In the genomic region with DNA sequence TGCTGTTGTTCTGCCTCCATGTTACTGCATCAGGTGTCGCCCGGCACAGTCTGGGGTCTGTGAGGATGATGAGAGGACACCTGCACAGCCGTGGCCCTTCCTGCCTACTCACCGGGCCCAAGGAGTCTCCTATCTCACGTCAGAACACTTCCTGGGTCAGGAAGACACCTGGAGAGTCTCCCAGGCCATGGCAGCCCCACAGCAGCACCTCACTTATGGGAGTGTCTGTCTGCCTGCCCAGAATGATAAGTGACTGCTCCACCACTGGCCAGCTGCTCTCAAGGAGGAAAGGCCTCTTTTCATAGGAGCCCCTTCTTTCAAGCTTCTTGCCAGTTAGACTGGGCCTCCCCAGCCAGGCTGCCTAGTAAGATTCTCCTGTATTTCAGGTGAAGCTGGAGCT, we compare ENCODE assay signal across 26 cellular contexts. TPM values are rescaled to one million over a fixed set of nuclear protein-coding genes. Genes with fewer than 3 reads are reported as not detected.
A peak's percentile ranks its signal among the peaks of the same experiment; 100 is the strongest.
DNase-seq lines count a peak whose midpoint lies in the region; ATAC-seq, FAIRE-seq and TF ChIP-seq lines count a peak whose summit lies in the region.
"Had no signal": no experiment of that assay in that cellular context is flagged by ENCODE, and none has a peak within 500 bp of the region (broad histone marks: within the 10 kb centered on the region; RNA-seq: fewer than 3 reads in every experiment).

No MANE protein-coding gene starts in this region.

- H3K27me3 ChIP-seq in GM12878 (replicated peaks in 1 of 2; ENCODE audit: control insufficient read depth in 2 of 2, insufficient read depth in 2 of 2, low read length in 1 of 2): no peaks in the 10 kb centered on the region
- no peaks in the 10 kb centered on the region for H3K27me3 ChIP-seq in MM.1S (replicated peaks; ENCODE audit: insufficient read depth, low read length)
- H3K27me3 ChIP-seq: BLaER1 treated with 17β-estradiol and CSF1 and Interleukin-3, amounts not matched to agents 10 nM and 100 nM had no signal

- H3K4me1 Mint-ChIP-seq in stimulated activated naive CD8-positive, alpha-beta T cell treated with anti-CD3 and anti-CD28 coated beads, Interleukin-15, amount 100 ng/mL, for 72 hours: no peaks in the 10 kb centered on the region

- intact Hi-C loops in GM12878 (cut with micrococcal nuclease; ENCODE audit: unreplicated experiment): no loop called here
- intact Hi-C loops in mucosa of descending colon (cut with DNase I, micrococcal nuclease): no loop called here

- peak overlapping the region; percentile 59 to 69 for H3K27ac Mint-ChIP-seq in stimulated activated naive CD8-positive, alpha-beta T cell treated with anti-CD3 and anti-CD28 coated beads, Interleukin-15, amount 100 ng/mL, for 72 hours
- H3K27ac Mint-ChIP-seq: CD4-positive, alpha-beta T cell had no signal

- H3K36me3 ChIP-seq in GM12878 (ENCODE audit: control insufficient read depth in 2 of 2, insufficient read depth in 2 of 2, low read length in 1 of 2) (peaks cover 21 to 29% of the 10 kb centered on the region in 2 experiments), mucosa of descending colon (ENCODE audit: low read depth) (no peaks in the 10 kb centered on the region), MM.1S (replicated peaks; ENCODE audit: insufficient read depth, low read length) (peaks cover 11% of the 10 kb centered on the region; the same call in 1 of the 2 replicates)

- no peaks in the 10 kb centered on the region for H3K4me1 ChIP-seq in GM12878 (ENCODE audit: control insufficient read depth, insufficient read depth, low read length)
- no peaks in the 10 kb centered on the region for H3K4me1 ChIP-seq in mucosa of descending colon (ENCODE audit: low read depth)
- H3K4me1 ChIP-seq in MM.1S (ENCODE audit: low read length): no peaks in the 10 kb centered on the region
- H3K4me1 ChIP-seq: A549; BLaER1 treated with 17β-estradiol and CSF1 and Interleukin-3, amounts not matched to agents 10 nM and 100 nM had no signal

- H3K79me2 ChIP-seq in GM12878 (ENCODE audit: control insufficient read depth, insufficient read depth, low read length) (no peaks in the 10 kb centered on the region), MM.1S (ENCODE audit: low read length) (peaks cover 7% of the 10 kb centered on the region)

- CTCF ChIA-PET in GM12878 (lab: Yijun Ruan, JAX): no interaction called here

- POLR2A ChIA-PET in GM12878 (lab: Charles Lee): no interaction called here

- RAD21 ChIA-PET in GM12878 (lab: Charles Lee; ENCODE audit: unreplicated experiment): no interaction called here

- H3K27me3 Mint-ChIP-seq in stimulated activated naive CD8-positive, alpha-beta T cell treated with anti-CD3 and anti-CD28 coated beads, Interleukin-15, amount 100 ng/mL, for 72 hours: no peaks in the 10 kb centered on the region
- H3K27me3 Mint-ChIP-seq: CD4-positive, alpha-beta T cell had no signal

- no peak overlapping the region for H3K4me2 ChIP-seq in GM12878 (ENCODE audit: control insufficient read depth, insufficient read depth)
- no peak overlapping the region for H3K4me2 ChIP-seq in MM.1S (ENCODE audit: low read depth, low read length)
- H3K4me2 ChIP-seq: A549; BLaER1 treated with 17β-estradiol and CSF1 and Interleukin-3, amounts not matched to agents 10 nM and 100 nM had no signal

- no peaks in the 10 kb centered on the region for H3F3A ChIP-seq in MM.1S (ENCODE audit: insufficient read depth, low read length)

- DNase-seq in stimulated activated naive CD8-positive, alpha-beta T cell treated with anti-CD3 and anti-CD28 coated beads, Interleukin-15, amount 100 ng/mL, for 72 hours: no peak
- no peak for DNase-seq in stimulated activated naive CD8-positive, alpha-beta T cell treated with anti-CD3 and anti-CD28 coated beads, Interleukin-15, Interleukin-2, amounts not matched to agents 100 U/mL and 50 U/mL, for 24 hours
- DNase-seq in GM12878 (ENCODE audit: low read depth, low spot score) (no peak), mucosa of descending colon (no peak), MM.1S (no peak)
- DNase-seq: AML-193; CD4-positive, alpha-beta T cell; GM23248; H7; IMR-90; KG1; NCI-H1092; NCI-H1417 treated with DMSO at 0.1 percent for 48 hours; NCI-H1694 treated with DMSO at 0.1 percent for 48 hours; NCI-H2081; NCI-H2171; NCI-H345; NCI-H510A treated with DMSO at 0.1 percent for 48 hours; NCI-H748 treated with DMSO at 0.1 percent for 48 hours had no signal

- H4K20me1 ChIP-seq in GM12878 (ENCODE audit: control insufficient read depth, insufficient read depth) (no peaks in the 10 kb centered on the region), MM.1S (ENCODE audit: insufficient read depth, low read length) (no peaks in the 10 kb centered on the region)

- H3K9me3 Mint-ChIP-seq in stimulated activated naive CD8-positive, alpha-beta T cell treated with anti-CD3 and anti-CD28 coated beads, Interleukin-15, amount 100 ng/mL, for 72 hours: no peaks in the 10 kb centered on the region
- H3K9me3 Mint-ChIP-seq: CD4-positive, alpha-beta T cell had no signal

- WGBS in GM12878 (ENCODE audit: insufficient coverage, insufficient replicate concordance, low lambda C conversion rate, missing lambda C conversion rate): 92% methylated on average over 5 of the region's 5 CpGs

- H3K27ac ChIP-seq in GM12878 (ENCODE audit: control insufficient read depth, insufficient read depth) (no peak overlapping the region), MM.1S (ENCODE audit: low read length) (no peak overlapping the region)
- H3K27ac ChIP-seq: A549; BLaER1 treated with 17β-estradiol and CSF1 and Interleukin-3, amounts not matched to agents 10 nM and 100 nM; GM23248 had no signal

- H3K9me2 ChIP-seq in MM.1S (replicated peaks; ENCODE audit: insufficient read depth, low read length): no peaks in the 10 kb centered on the region

- no peak overlapping the region for H3K4me3 ChIP-seq in GM12878
- no peak overlapping the region for H3K4me3 ChIP-seq in mucosa of descending colon
- H3K4me3 ChIP-seq in MM.1S (ENCODE audit: low read length): no peak overlapping the region
- H3K4me3 ChIP-seq: A549; BLaER1 treated with 17β-estradiol and CSF1 and Interleukin-3, amounts not matched to agents 10 nM and 100 nM; GM23248 had no signal

- SMC1A ChIA-PET in GM12878 (lab: Charles Lee; ENCODE audit: uncharacterized antibody, unreplicated experiment): no interaction called here

- TF ChIP-seq CTCF in GM12878 (IDR thresholded peaks at IDR 0.05 in 2 of 3, conservative IDR thresholded peaks at IDR 0.05 in 1 of 3; ENCODE audit: control insufficient read depth in 2 of 3, extremely low read depth in 1 of 3, insufficient read depth in 1 of 3, low read depth in 3 of 3, low read length in 3 of 3): no peak
- TF ChIP-seq CTCF in mucosa of descending colon (IDR thresholded peaks at IDR 0.05): no peak
- TF ChIP-seq CTCF in MM.1S (IDR thresholded peaks at IDR 0.05; ENCODE audit: low read length): no peak

- no peaks in the 10 kb centered on the region for H3K9me3 ChIP-seq in GM12878 (replicated peaks; ENCODE audit: control insufficient read depth, insufficient read depth, low read length)
- H3K9me3 ChIP-seq in mucosa of descending colon: no peaks in the 10 kb centered on the region
- no peaks in the 10 kb centered on the region for H3K9me3 ChIP-seq in MM.1S (replicated peaks; ENCODE audit: insufficient read depth, low read length)
- H3K9me3 ChIP-seq: A549; BLaER1 treated with 17β-estradiol and CSF1 and Interleukin-3, amounts not matched to agents 10 nM and 100 nM had no signal

- H2AFZ ChIP-seq in GM12878 (ENCODE audit: control insufficient read depth, low read depth, low read length): no peak overlapping the region
- H2AFZ ChIP-seq in MM.1S (ENCODE audit: low read length): no peak overlapping the region
- H2AFZ ChIP-seq: GM23248 had no signal

- TF ChIP-seq EP300 in GM12878 (IDR thresholded peaks at IDR 0.05; ENCODE audit: borderline replicate concordance in 1 of 2, control insufficient read depth in 1 of 2, low read depth in 2 of 2, low read length in 2 of 2): no peak

- no TSS peak for BruUV-seq in GM12878 (replicated peaks; lab: Mats Ljungman, UMichigan)

- ATAC-seq in stimulated activated naive CD8-positive, alpha-beta T cell treated with anti-CD3 and anti-CD28 coated beads, Interleukin-15, amount 100 ng/mL, for 72 hours: no peak
- ATAC-seq in stimulated activated naive CD8-positive, alpha-beta T cell treated with anti-CD3 and anti-CD28 coated beads, Interleukin-15, Interleukin-2, amounts not matched to agents 100 U/mL and 50 U/mL, for 24 hours: no peak
- ATAC-seq in GM12878 (no peak), mucosa of descending colon (peak; percentile 17), GM19452 (IDR thresholded peaks at IDR 0.05; ENCODE audit: unreplicated experiment) (no peak), HG02870 (IDR thresholded peaks at IDR 0.05; ENCODE audit: unreplicated experiment) (no peak)

- no peak for FAIRE-seq in GM12878 (lab: Jason Lieb, UNC)
- FAIRE-seq: A549, D721Med, GM18507, RCC 7860 had no signal

- in situ Hi-C loops in GM12878 (cut with MboI): no loop called here

- TF ChIP-seq POLR2A in GM12878 (IDR thresholded peaks at IDR 0.05; ENCODE audit: low read depth, low read length): peak; percentile 16; the same call in 1 of the 2 replicates

- H3K9ac ChIP-seq in GM12878 (ENCODE audit: control insufficient read depth, insufficient read depth, low read length) (no peak overlapping the region), MM.1S (ENCODE audit: low read length) (no peak overlapping the region)
- H3K9ac ChIP-seq: BLaER1 treated with 17β-estradiol and CSF1 and Interleukin-3, amounts not matched to agents 10 nM and 100 nM; GM23248 had no signal

- no peak for TF ChIP-seq RAD21 in GM12878 (IDR thresholded peaks at IDR 0.05; ENCODE audit: insufficient read depth, low read depth, low read length)

- H3K4me3 Mint-ChIP-seq in stimulated activated naive CD8-positive, alpha-beta T cell treated with anti-CD3 and anti-CD28 coated beads, Interleukin-15, amount 100 ng/mL, for 72 hours: no peak overlapping the region
- H3K4me3 Mint-ChIP-seq: CD4-positive, alpha-beta T cell had no signal

RNA-seq across cellular contexts. Expression of gene NELFA, which starts 56.1 kb away (rescaled TPM):
- 57.2 and 62.2 TPM in 2 replicates for total RNA-seq in GM12878 (2013; cell fraction: nucleolus; rRNA removed)
- total RNA-seq in GM12878 (2014; rRNA removed): 17.7 and 21.6 TPM in 2 replicates
- total RNA-seq in GM12878 (2014; rRNA removed; fragmentation: Illumina TruSeq; extraction: Trizol): 7.2 and 8.1 TPM in 2 replicates
- 33.8 and 35.2 TPM in 2 replicates for total RNA-seq in GM12878 (2021)
- polyA plus RNA-seq in GM12878 (2011; ENCODE audit: low read depth): 7.8 TPM
- polyA plus RNA-seq in GM12878 (2011; rRNA removed): 7.8 and 14.4 TPM in 2 replicates
- 16.4 and 22.8 TPM in 2 replicates for polyA plus RNA-seq in GM12878 (2011; cell fraction: cytosol; rRNA removed)
- polyA plus RNA-seq in GM12878 (2011; cell fraction: nucleus; rRNA removed): 61.3 and 74.5 TPM in 2 replicates
- 28.2 and 30.0 TPM in 2 replicates for polyA plus RNA-seq in GM12878 (2012)
- polyA plus RNA-seq in GM12878 (2014; fragmentation: Illumina TruSeq; extraction: Trizol): 2.6 and 6.5 TPM in 2 replicates
- polyA plus RNA-seq in GM12878 (2014; fragmentation: Nextera tagmentation; extraction: Ambion mirVana): 1 to 10 TPM in 1 of 2 experiments, under 1 TPM in 1; 0.39 to 2.2 TPM
- 18.9 and 24.9 TPM in 2 replicates for polyA plus RNA-seq in GM12878 (2014; rRNA removed)
- polyA plus RNA-seq in GM12878 (2016; fragmentation: Nextera tagmentation; extraction: Ambion mirVana): 10 to 100 TPM; 37.3 to 38.6 TPM
- 7.6 and 15.5 TPM in 2 replicates for polyA minus RNA-seq in GM12878 (2011; rRNA and poly(A)+ RNA removed)
- 11.8 and 13.4 TPM in 2 replicates for polyA minus RNA-seq in GM12878 (2011; cell fraction: cytosol; rRNA and poly(A)+ RNA removed)
- polyA minus RNA-seq in GM12878 (2011; cell fraction: nucleus; rRNA and poly(A)+ RNA removed): 17.9 and 37.1 TPM in 2 replicates
- 10 to 100 TPM; 31.1 to 34.2 (median 31.5) TPM for total RNA-seq in mucosa of descending colon
